39 cellular contexts compared by ENCODE assay signal in genomic region chr6:103721923-103722322, GRCh38.
"Had no signal": no experiment of that assay in that cellular context is flagged by ENCODE, and none has a peak within 500 bp of the region (broad histone marks: within the 10 kb centered on the region; RNA-seq: fewer than 3 reads in every experiment).

No MANE protein-coding gene starts in this region.

- ATAC-seq: activated naive CD4-positive, alpha-beta T cell treated with anti-CD3 and anti-CD28 coated beads, Interleukin-2, amount 50 U/mL, for 72 hours; activated naive CD8-positive, alpha-beta T cell treated with anti-CD3 and anti-CD28 coated beads, Interleukin-2, amount 50 U/mL, for 24 hours; activated T-cell treated with anti-CD3 and anti-CD28 coated beads, Interleukin-2, amount 50 U/mL, for 4 hours; activated T-cell treated with anti-CD3 and anti-CD28 coated beads, Interleukin-2, amount 50 U/mL, for 72 hours; activated T-helper 17 cell treated with anti-CD3 and anti-CD28 coated beads, Interleukin-2, amount 50 U/mL, for 72 hours; body of pancreas had no signal

- H3K27me3 ChIP-seq: adrenal gland, ascending aorta, body of pancreas, brain microvascular endothelial cell, breast epithelium, cardiac muscle cell had no signal

- H3K4me1 ChIP-seq: adrenal gland, ascending aorta, body of pancreas, breast epithelium had no signal

- H3K27ac ChIP-seq: adrenal gland, ascending aorta, body of pancreas, brain microvascular endothelial cell, breast epithelium, cardiac muscle cell had no signal

- H3K27ac Mint-ChIP-seq: activated naive CD4-positive, alpha-beta T cell treated with anti-CD3 and anti-CD28 coated beads for 36 hours; activated naive CD4-positive, alpha-beta T cell treated with anti-CD3 and anti-CD28 coated beads, Interleukin-2, amount 10 ng/mL, durations not matched to agents 7 days and 5 days; activated naive CD4-positive, alpha-beta T cell treated with anti-CD3 and anti-CD28 coated beads, Interleukin-2, amount 50 U/mL, for 24 hours; activated naive CD4-positive, alpha-beta T cell treated with anti-CD3 and anti-CD28 coated beads, Interleukin-2, amount 50 U/mL, for 72 hours; activated naive CD8-positive, alpha-beta T cell; activated naive CD8-positive, alpha-beta T cell treated with anti-CD3 and anti-CD28 coated beads for 36 hours; activated naive CD8-positive, alpha-beta T cell treated with anti-CD3 and anti-CD28 coated beads, Interleukin-2, amount 10 ng/mL, durations not matched to agents 7 days and 5 days; activated naive CD8-positive, alpha-beta T cell treated with anti-CD3 and anti-CD28 coated beads, Interleukin-2, amount 50 U/mL, for 24 hours; activated T-cell treated with anti-CD3 and anti-CD28 coated beads, Interleukin-2, amount 50 U/mL, for 24 hours; activated T-cell treated with anti-CD3 and anti-CD28 coated beads, Interleukin-2, amount 50 U/mL, for 72 hours; activated T-helper 1 cell treated with anti-CD3 and anti-CD28 coated beads, Interleukin-12 subunit alpha, Interleukin-12 subunit beta, Interleukin-2, Interleukin-4 antibody, amounts not matched to agents 30 ng/mL and 10 ng/mL and 1 ng/mL, durations not matched to agents 14 hours and 24 hours and 36 hours; activated T-helper 17 cell treated with anti-CD3 and anti-CD28 coated beads, Interleukin-2, amount 50 U/mL, for 72 hours; activated T-helper 2 cell treated with anti-CD3 and anti-CD28 coated beads, Interferon-gamma antibody, Interleukin-2, Interleukin-4, amounts not matched to agents 10 μg/mL and 5 μg/mL and 100 μg/mL, durations not matched to agents 14 hours and 24 hours and 36 hours; brain had no signal

- H3K36me3 Mint-ChIP-seq: activated naive CD4-positive, alpha-beta T cell treated with anti-CD3 and anti-CD28 coated beads, Interleukin-2, amount 10 ng/mL, durations not matched to agents 7 days and 5 days; activated naive CD4-positive, alpha-beta T cell treated with anti-CD3 and anti-CD28 coated beads, Interleukin-2, amount 50 U/mL, for 24 hours; activated naive CD4-positive, alpha-beta T cell treated with anti-CD3 and anti-CD28 coated beads, Interleukin-2, amount 50 U/mL, for 72 hours; activated naive CD8-positive, alpha-beta T cell; activated naive CD8-positive, alpha-beta T cell treated with anti-CD3 and anti-CD28 coated beads for 36 hours; activated naive CD8-positive, alpha-beta T cell treated with anti-CD3 and anti-CD28 coated beads, Interleukin-2, amount 10 ng/mL, durations not matched to agents 7 days and 5 days; brain had no signal

- FAIRE-seq: astrocyte, bronchial epithelial cell had no signal

- H3K4me3 Mint-ChIP-seq: activated naive CD4-positive, alpha-beta T cell treated with anti-CD3 and anti-CD28 coated beads for 36 hours; activated naive CD4-positive, alpha-beta T cell treated with anti-CD3 and anti-CD28 coated beads, Interleukin-2, amount 10 ng/mL, durations not matched to agents 7 days and 5 days; activated naive CD4-positive, alpha-beta T cell treated with anti-CD3 and anti-CD28 coated beads, Interleukin-2, amount 50 U/mL, for 24 hours; activated naive CD8-positive, alpha-beta T cell; activated naive CD8-positive, alpha-beta T cell treated with anti-CD3 and anti-CD28 coated beads for 36 hours; activated naive CD8-positive, alpha-beta T cell treated with anti-CD3 and anti-CD28 coated beads, Interleukin-2, amount 10 ng/mL, durations not matched to agents 7 days and 5 days; activated naive CD8-positive, alpha-beta T cell treated with anti-CD3 and anti-CD28 coated beads, Interleukin-2, amount 50 U/mL, for 24 hours; activated T-cell treated with anti-CD3 and anti-CD28 coated beads, Interleukin-2, amount 50 U/mL, for 24 hours; activated T-cell treated with anti-CD3 and anti-CD28 coated beads, Interleukin-2, amount 50 U/mL, for 4 hours; activated T-cell treated with anti-CD3 and anti-CD28 coated beads, Interleukin-2, amount 50 U/mL, for 72 hours; activated T-helper 1 cell treated with anti-CD3 and anti-CD28 coated beads, Interleukin-12 subunit alpha, Interleukin-12 subunit beta, Interleukin-2, Interleukin-4 antibody, amounts not matched to agents 30 ng/mL and 10 ng/mL and 1 ng/mL, durations not matched to agents 14 hours and 24 hours and 36 hours; activated T-helper 17 cell treated with anti-CD3 and anti-CD28 coated beads, Interleukin-2, amount 50 U/mL, for 72 hours; brain; central memory CD8-positive, alpha-beta T cell had no signal

- DNase-seq: activated effector memory CD4-positive, alpha-beta T cell treated with anti-CD3 and anti-CD28 coated beads, Interleukin-2, amount 50 U/mL, for 16 hours; activated effector memory CD4-positive, alpha-beta T cell treated with Interleukin-2 at 50 U/mL for 16 hours; activated gamma-delta T cell; activated gamma-delta T cell treated with Interleukin-2 at 50 U/mL for 16 hours; activated naive CD4-positive, alpha-beta T cell; activated naive CD4-positive, alpha-beta T cell treated with anti-CD3 and anti-CD28 coated beads for 36 hours; activated naive CD4-positive, alpha-beta T cell treated with anti-CD3 and anti-CD28 coated beads, Interleukin-2, amount 10 ng/mL, durations not matched to agents 7 days and 5 days; activated naive CD4-positive, alpha-beta T cell treated with anti-CD3 and anti-CD28 coated beads, Interleukin-2, amount 50 U/mL, for 16 hours; activated naive CD4-positive, alpha-beta T cell treated with Interleukin-2 at 50 U/mL for 16 hours; activated naive CD8-positive, alpha-beta T cell treated with anti-CD3 and anti-CD28 coated beads for 36 hours; activated naive CD8-positive, alpha-beta T cell treated with anti-CD3 and anti-CD28 coated beads, Interleukin-2, amount 10 ng/mL, durations not matched to agents 7 days and 5 days; activated naive CD8-positive, alpha-beta T cell treated with anti-CD3 and anti-CD28 coated beads, Interleukin-2, amount 50 U/mL, for 24 hours; activated T-cell treated with anti-CD3 and anti-CD28 coated beads, Interleukin-2, amount 50 U/mL, for 24 hours; activated T-cell treated with anti-CD3 and anti-CD28 coated beads, Interleukin-2, amount 50 U/mL, for 4 hours; activated T-cell treated with anti-CD3 and anti-CD28 coated beads, Interleukin-2, amount 50 U/mL, for 48 hours; activated T-cell treated with anti-CD3 and anti-CD28 coated beads, Interleukin-2, amount 50 U/mL, for 72 hours; adrenal gland; amniotic stem cell; amygdala; anterior cingulate cortex; aorta; body of pancreas; brain microvascular endothelial cell; caudate nucleus; central memory CD4-positive, alpha-beta T cell; cerebellar nuclear complex had no signal

- H3K27me3 Mint-ChIP-seq: activated naive CD4-positive, alpha-beta T cell treated with anti-CD3 and anti-CD28 coated beads, Interleukin-2, amount 10 ng/mL, durations not matched to agents 7 days and 5 days; activated naive CD4-positive, alpha-beta T cell treated with anti-CD3 and anti-CD28 coated beads, Interleukin-2, amount 50 U/mL, for 24 hours; activated naive CD8-positive, alpha-beta T cell; activated naive CD8-positive, alpha-beta T cell treated with anti-CD3 and anti-CD28 coated beads for 36 hours; activated naive CD8-positive, alpha-beta T cell treated with anti-CD3 and anti-CD28 coated beads, Interleukin-2, amount 10 ng/mL, durations not matched to agents 7 days and 5 days; activated naive CD8-positive, alpha-beta T cell treated with anti-CD3 and anti-CD28 coated beads, Interleukin-2, amount 50 U/mL, for 24 hours; activated T-cell treated with anti-CD3 and anti-CD28 coated beads, Interleukin-2, amount 50 U/mL, for 24 hours; activated T-helper 17 cell treated with anti-CD3 and anti-CD28 coated beads, Interleukin-2, amount 50 U/mL, for 72 hours; brain; central memory CD8-positive, alpha-beta T cell had no signal

- H3K4me3 ChIP-seq: adrenal gland, ascending aorta, body of pancreas, breast epithelium, cardiac muscle cell had no signal

- H3K4me1 Mint-ChIP-seq: activated naive CD4-positive, alpha-beta T cell treated with anti-CD3 and anti-CD28 coated beads, Interleukin-2, amount 10 ng/mL, durations not matched to agents 7 days and 5 days; activated naive CD4-positive, alpha-beta T cell treated with anti-CD3 and anti-CD28 coated beads, Interleukin-2, amount 50 U/mL, for 24 hours; activated naive CD8-positive, alpha-beta T cell treated with anti-CD3 and anti-CD28 coated beads for 36 hours; activated naive CD8-positive, alpha-beta T cell treated with anti-CD3 and anti-CD28 coated beads, Interleukin-2, amount 10 ng/mL, durations not matched to agents 7 days and 5 days; activated naive CD8-positive, alpha-beta T cell treated with anti-CD3 and anti-CD28 coated beads, Interleukin-2, amount 50 U/mL, for 24 hours; activated T-helper 17 cell treated with anti-CD3 and anti-CD28 coated beads, Interleukin-2, amount 50 U/mL, for 72 hours; central memory CD8-positive, alpha-beta T cell had no signal

- H3K9me3 Mint-ChIP-seq: activated naive CD4-positive, alpha-beta T cell treated with anti-CD3 and anti-CD28 coated beads for 36 hours; activated naive CD4-positive, alpha-beta T cell treated with anti-CD3 and anti-CD28 coated beads, Interleukin-2, amount 10 ng/mL, durations not matched to agents 7 days and 5 days; activated naive CD4-positive, alpha-beta T cell treated with anti-CD3 and anti-CD28 coated beads, Interleukin-2, amount 50 U/mL, for 24 hours; activated naive CD8-positive, alpha-beta T cell treated with anti-CD3 and anti-CD28 coated beads for 36 hours; activated naive CD8-positive, alpha-beta T cell treated with anti-CD3 and anti-CD28 coated beads, Interleukin-2, amount 10 ng/mL, durations not matched to agents 7 days and 5 days; activated T-cell treated with anti-CD3 and anti-CD28 coated beads, Interleukin-2, amount 50 U/mL, for 24 hours; activated T-cell treated with anti-CD3 and anti-CD28 coated beads, Interleukin-2, amount 50 U/mL, for 4 hours; activated T-helper 1 cell treated with anti-CD3 and anti-CD28 coated beads, Interleukin-12 subunit alpha, Interleukin-12 subunit beta, Interleukin-2, Interleukin-4 antibody, amounts not matched to agents 30 ng/mL and 10 ng/mL and 1 ng/mL, durations not matched to agents 14 hours and 24 hours and 36 hours; activated T-helper 17 cell treated with anti-CD3 and anti-CD28 coated beads, Interleukin-2, amount 50 U/mL, for 72 hours; activated T-helper 2 cell treated with anti-CD3 and anti-CD28 coated beads, Interferon-gamma antibody, Interleukin-2, Interleukin-4, amounts not matched to agents 10 μg/mL and 5 μg/mL and 100 μg/mL, durations not matched to agents 14 hours and 24 hours and 36 hours; brain had no signal

- H3K9me3 ChIP-seq: adrenal gland, ascending aorta, body of pancreas, breast epithelium had no signal

- H3K36me3 ChIP-seq: adrenal gland, ascending aorta, brain microvascular endothelial cell, breast epithelium, cardiac muscle cell had no signal
